In genomic region chr2:237022533-237022932, GRCh38 we compare ENCODE assay signal across 27 cellular contexts.
"Had no signal": no experiment of that assay in that cellular context is flagged by ENCODE, and none has a peak within 500 bp of the region (broad histone marks: within the 10 kb centered on the region; RNA-seq: fewer than 3 reads in every experiment).

No MANE protein-coding gene starts in this region.

- H3K27ac ChIP-seq: adrenal gland, lower lobe of right lung, stomach, suprapubic skin, tibial nerve, uterus had no signal

- H3K27ac Mint-ChIP-seq: activated B cell treated with CpG ODN at 0.5 μM for 24 hours; activated CD4-positive, alpha-beta T cell treated with anti-CD3 and anti-CD28 coated beads for 36 hours; activated naive CD4-positive, alpha-beta T cell treated with anti-CD3 and anti-CD28 coated beads, Interleukin-2, amount 50 U/mL, for 72 hours; activated T-cell treated with anti-CD3 and anti-CD28 coated beads, Interleukin-2, amount 50 U/mL, for 24 hours; activated T-helper 17 cell treated with anti-CD3 and anti-CD28 coated beads, Interleukin-2, amount 50 U/mL, for 72 hours; naive B cell; stimulated activated memory B cell treated with anti-CD40 and anti-IgM and Interleukin-4, amounts not matched to agents 10 μg/mL and 1 μg/mL and 100 μg/mL, for 72 hours had no signal

- H3K4me1 ChIP-seq: adrenal gland, suprapubic skin, uterus had no signal

- H3K36me3 Mint-ChIP-seq: activated naive CD4-positive, alpha-beta T cell treated with anti-CD3 and anti-CD28 coated beads, Interleukin-2, amount 50 U/mL, for 72 hours; naive B cell; stimulated activated memory B cell treated with anti-CD40 and anti-IgM and Interleukin-4, amounts not matched to agents 10 μg/mL and 1 μg/mL and 100 μg/mL, for 72 hours had no signal

- H3K9me3 Mint-ChIP-seq: activated B cell treated with CpG ODN at 0.5 μM for 24 hours; activated naive CD4-positive, alpha-beta T cell treated with anti-CD3 and anti-CD28 coated beads, Interleukin-2, amount 50 U/mL, for 72 hours; activated T-cell treated with anti-CD3 and anti-CD28 coated beads, Interleukin-2, amount 50 U/mL, for 24 hours; activated T-helper 17 cell treated with anti-CD3 and anti-CD28 coated beads, Interleukin-2, amount 50 U/mL, for 72 hours; naive B cell; stimulated activated memory B cell treated with anti-CD40 and anti-IgM and Interleukin-4, amounts not matched to agents 10 μg/mL and 1 μg/mL and 100 μg/mL, for 72 hours had no signal

- H3K4me3 Mint-ChIP-seq: activated B cell treated with CpG ODN at 0.5 μM for 24 hours; activated CD4-positive, alpha-beta T cell treated with anti-CD3 and anti-CD28 coated beads for 36 hours; activated T-cell treated with anti-CD3 and anti-CD28 coated beads, Interleukin-2, amount 50 U/mL, for 24 hours; activated T-helper 17 cell treated with anti-CD3 and anti-CD28 coated beads, Interleukin-2, amount 50 U/mL, for 72 hours; naive B cell; stimulated activated memory B cell treated with anti-CD40 and anti-IgM and Interleukin-4, amounts not matched to agents 10 μg/mL and 1 μg/mL and 100 μg/mL, for 72 hours had no signal

- H3K9me3 ChIP-seq: adrenal gland, lower lobe of right lung, suprapubic skin, tibial nerve, uterus had no signal

- H3K4me1 Mint-ChIP-seq: activated B cell treated with CpG ODN at 0.5 μM for 24 hours; activated CD4-positive, alpha-beta T cell treated with anti-CD3 and anti-CD28 coated beads for 36 hours; activated T-helper 17 cell treated with anti-CD3 and anti-CD28 coated beads, Interleukin-2, amount 50 U/mL, for 72 hours; naive B cell; stimulated activated memory B cell treated with anti-CD40 and anti-IgM and Interleukin-4, amounts not matched to agents 10 μg/mL and 1 μg/mL and 100 μg/mL, for 72 hours had no signal

- H3K27me3 ChIP-seq: adrenal gland, stomach, suprapubic skin, tibial nerve, uterus had no signal

- H3K36me3 ChIP-seq: adrenal gland, lower lobe of right lung, stomach, suprapubic skin, tibial nerve, uterus had no signal

- H3K27me3 Mint-ChIP-seq: activated CD4-positive, alpha-beta T cell treated with anti-CD3 and anti-CD28 coated beads for 36 hours; activated T-cell treated with anti-CD3 and anti-CD28 coated beads, Interleukin-2, amount 50 U/mL, for 24 hours; stimulated activated memory B cell treated with anti-CD40 and anti-IgM and Interleukin-4, amounts not matched to agents 10 μg/mL and 1 μg/mL and 100 μg/mL, for 72 hours had no signal

- DNase-seq: activated B cell treated with CpG ODN at 0.5 μM for 24 hours; activated CD4-positive, alpha-beta T cell treated with anti-CD3 and anti-CD28 coated beads for 36 hours; activated CD4-positive, alpha-beta T cell treated with anti-CD3 and anti-CD28 coated beads, Interleukin-2, amount 50 U/mL, for 4 hours; activated CD8-positive, alpha-beta memory T cell treated with anti-CD3 and anti-CD28 coated beads for 24 hours; activated CD8-positive, alpha-beta memory T cell treated with anti-CD3 and anti-CD28 coated beads, Interleukin-2, amount 50 U/mL, for 4 hours; activated T-cell treated with anti-CD3 and anti-CD28 coated beads, Interleukin-2, amount 50 U/mL, for 24 hours; adrenal gland; central memory CD4-positive, alpha-beta T cell; dermis blood vessel endothelial cell; effector CD8-positive, alpha-beta T cell; erythroblast; foreskin fibroblast; kidney; lower lobe of right lung; mesendoderm; naive B cell; nucleus accumbens; small intestine; stimulated activated CD4-positive, alpha-beta T cell treated with anti-CD3 and anti-CD28 coated beads, Interleukin-2, amount 100 ng/mL, for 24 hours; stomach; uterus had no signal

- H3K4me3 ChIP-seq: adrenal gland, lower lobe of right lung, stomach, suprapubic skin, tibial nerve, uterus had no signal

- ATAC-seq: activated CD4-positive, alpha-beta T cell treated with anti-CD3 and anti-CD28 coated beads for 36 hours; activated naive CD4-positive, alpha-beta T cell treated with anti-CD3 and anti-CD28 coated beads, Interleukin-2, amount 50 U/mL, for 72 hours; activated T-helper 17 cell treated with anti-CD3 and anti-CD28 coated beads, Interleukin-2, amount 50 U/mL, for 72 hours; lower lobe of right lung; sciatic nerve; stimulated activated memory B cell treated with anti-CD40 and anti-IgM and Interleukin-4, amounts not matched to agents 10 μg/mL and 1 μg/mL and 100 μg/mL, for 72 hours had no signal
